Comparison of ENCODE assay signal across 8 cellular contexts in the genomic region with DNA sequence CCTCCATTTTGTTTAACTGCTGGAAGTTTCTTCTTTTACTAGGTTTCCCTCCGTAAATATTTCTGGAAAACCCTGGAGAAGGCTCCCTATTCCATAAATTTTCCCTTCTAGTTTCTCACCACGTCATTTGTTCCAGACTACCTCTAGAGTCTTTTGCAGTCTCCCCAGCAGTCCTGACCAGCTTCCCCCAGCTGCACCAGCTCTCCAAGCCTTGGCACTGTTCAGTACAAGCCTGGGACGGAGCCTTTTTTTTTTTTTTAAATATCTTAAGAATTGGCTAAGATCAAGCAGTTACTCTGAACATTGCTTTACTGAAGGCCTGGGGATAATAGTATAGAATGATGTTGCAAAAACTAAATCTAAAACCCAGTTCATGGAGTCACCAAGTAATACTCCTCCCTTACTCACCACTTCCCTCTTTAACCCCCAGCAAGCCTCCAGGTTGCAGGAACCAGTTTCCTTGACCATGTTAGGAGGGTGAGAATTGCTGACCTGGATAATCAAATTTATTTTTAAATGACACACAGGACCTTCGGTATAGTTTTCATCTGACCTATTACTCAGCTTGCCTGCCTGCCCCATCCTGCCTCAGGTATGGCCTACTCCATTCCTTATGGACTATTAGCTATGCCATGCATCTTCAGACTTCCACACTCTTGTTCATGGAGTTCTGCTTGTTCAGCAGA. TPM values are rescaled to one million over a fixed set of nuclear protein-coding genes. Genes with fewer than 3 reads are reported as not detected.
DNase-seq lines count a peak whose midpoint lies in the region; ATAC-seq and TF ChIP-seq lines count a peak whose summit lies in the region.

No MANE protein-coding gene starts in this region.

- DNase-seq in activated T-cell treated with anti-CD3 and anti-CD28 coated beads, Interleukin-2, amount 50 U/mL, for 48 hours = peak; percentile 20 to 26
- DNase-seq in tibial nerve (ENCODE audit: low spot score in 2 of 2) (no peak), NCI-H345 (lab: John Stamatoyannopoulos, UW) (no peak), NCI-H2196 treated with DMSO at 0.1 percent for 48 hours (lab: John Stamatoyannopoulos, UW; ENCODE audit: unreplicated experiment) (no peak)

- no peak for TF ChIP-seq POLR2A in tibial nerve (IDR thresholded peaks at IDR 0.05)

- WGBS in tibial nerve, 2 donors = 42 to 45% methylated on average over 4 of the region's 4 CpGs

- H3K36me3 ChIP-seq in tibial nerve = peaks cover 0 to 36% (median 11%) of the 10 kb centered on the region in 3 donors

- H3K27ac ChIP-seq in layer of hippocampus (ENCODE audit: low read depth, low read length) (peak overlapping the region; percentile 90), tibial nerve (peak overlapping the region; percentile 65 to 94 (median 90))

- peaks cover 0 to 19% (median 7%) of the 10 kb centered on the region in 4 donors for H3K4me1 ChIP-seq in tibial nerve

- H3K4me3 ChIP-seq in tibial nerve = peak overlapping the region; percentile 22 to 62 (median 44)

- TF ChIP-seq CTCF in tibial nerve (IDR thresholded peaks at IDR 0.05) = no peak

- ATAC-seq in GM18502 (IDR thresholded peaks at IDR 0.05; ENCODE audit: poor library complexity, unreplicated experiment) (peak; percentile 40), HG03066 (IDR thresholded peaks at IDR 0.05; ENCODE audit: low read depth, unreplicated experiment) (peak; percentile 23), HG03108 (IDR thresholded peaks at IDR 0.05; ENCODE audit: unreplicated experiment) (no peak)

- no peaks in the 10 kb centered on the region for H3K27me3 ChIP-seq in layer of hippocampus (ENCODE audit: control insufficient read depth, insufficient read depth, low read length)
- H3K27me3 ChIP-seq in tibial nerve = no peaks in the 10 kb centered on the region

- no peak for TF ChIP-seq EP300 in tibial nerve (IDR thresholded peaks at IDR 0.05)

- H3K9me3 ChIP-seq in tibial nerve = peaks cover 0 to 11% (median 0%) of the 10 kb centered on the region in 4 donors

RNA-seq across cellular contexts. Expression of gene RTP4, which starts 0.7 kb away (rescaled TPM):
- 1 to 10 TPM in 3 of 4 donors, under 1 TPM in 1; 0.60 to 3.7 (median 1.8) TPM for total RNA-seq in tibial nerve

Comparison
In these comparisons a context has a peak if more than half of its experiments do, and no peak if none do; other contexts are left out.
1. DNase-seq: peak in activated T-cell treated with anti-CD3 and anti-CD28 coated beads, Interleukin-2, amount 50 U/mL, for 48 hours (2 of 2); none in tibial nerve (0 of 2), NCI-H345 (single experiment) and NCI-H2196 treated with DMSO at 0.1 percent for 48 hours (single experiment).